In the genomic region with DNA sequence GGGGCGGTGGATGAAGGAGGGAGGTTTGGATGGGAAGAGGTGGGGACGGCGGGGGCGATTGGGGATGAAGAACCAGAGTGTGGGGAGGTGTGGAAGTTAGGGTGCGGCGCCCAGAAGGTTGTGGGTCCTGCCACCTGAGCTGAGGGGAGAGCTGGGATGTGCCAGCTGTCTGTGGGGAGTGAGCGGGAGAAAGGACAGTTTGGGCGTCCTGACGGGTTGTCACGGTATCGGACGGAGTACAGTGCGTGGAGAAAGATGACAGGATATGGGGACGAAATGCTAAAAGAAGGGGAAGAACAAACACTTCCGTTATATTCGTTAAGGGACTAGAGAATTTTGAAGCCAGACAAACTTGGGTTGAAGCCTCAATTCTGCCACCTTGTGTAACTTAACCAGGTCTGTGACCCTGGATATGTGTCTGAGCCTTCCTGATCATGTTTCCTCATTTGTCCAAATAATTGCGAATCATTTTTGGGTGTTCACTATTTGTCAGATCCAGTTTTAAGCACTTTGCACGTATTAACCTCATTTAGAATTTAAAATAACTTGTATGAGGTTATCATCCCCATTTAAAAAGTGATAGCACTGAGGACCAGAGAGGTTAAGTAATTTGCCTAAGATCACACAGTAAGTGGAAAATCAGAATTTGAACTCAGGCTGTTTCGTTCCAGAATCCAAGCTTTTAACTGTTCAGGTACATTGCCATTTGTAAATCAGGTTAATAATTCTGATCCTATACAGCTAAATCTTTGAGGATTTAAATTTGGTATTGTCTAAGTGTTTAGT, we compare ENCODE assay signal across 8 cellular contexts. TPM values are rescaled to one million over a fixed set of nuclear protein-coding genes. Genes with fewer than 3 reads are reported as not detected.
DNase-seq lines count a peak whose midpoint lies in the region; ATAC-seq and TF ChIP-seq lines count a peak whose summit lies in the region.

No MANE protein-coding gene starts in this region.

- no peaks in the 10 kb centered on the region; the same call in 1 of the 2 replicates for H3K9me3 ChIP-seq in AG04450 (ENCODE audit: control insufficient read depth, insufficient read depth, low read length)

- peaks cover 0 to 7% (median 5%) of the 10 kb centered on the region in 3 donors for H3K36me3 Mint-ChIP-seq in naive thymus-derived CD8-positive, alpha-beta T cell

- peaks cover 26 to 68% (median 54%) of the 10 kb centered on the region in 4 donors for H3K4me1 Mint-ChIP-seq in naive thymus-derived CD8-positive, alpha-beta T cell

- H3K27ac ChIP-seq in AG04450 (ENCODE audit: low read depth, low read length) = peak overlapping the region; percentile 83
- H3K27ac ChIP-seq in dorsolateral prefrontal cortex = peak overlapping the region in 58 of 59 donors; percentile 55 to 96 (median 91)

- no peaks in the 10 kb centered on the region for H3K27me3 Mint-ChIP-seq in naive thymus-derived CD8-positive, alpha-beta T cell

- H3K27me3 ChIP-seq in AG04450 (ENCODE audit: control insufficient read depth, insufficient read depth, low read length) (no peaks in the 10 kb centered on the region), dorsolateral prefrontal cortex (no peaks in the 10 kb centered on the region)

- H3K4me3 ChIP-seq in AG04450 (ENCODE audit: low read depth, low read length) (peak overlapping the region; percentile 91), dorsolateral prefrontal cortex (peak overlapping the region; percentile 51 to 94 (median 81))

- ATAC-seq in HG02981 (IDR thresholded peaks at IDR 0.05; ENCODE audit: unreplicated experiment) = peak; percentile 7
- peak; percentile 29 to 46 for ATAC-seq in naive thymus-derived CD8-positive, alpha-beta T cell

- TF ChIP-seq CTCF in AG04450 (IDR thresholded peaks at IDR 0.05; ENCODE audit: low read depth, low read length) = no peak
- peak; percentile 28 for TF ChIP-seq CTCF in GM12873 (IDR thresholded peaks at IDR 0.05; ENCODE audit: insufficient read depth, low read depth, low read length, missing control alignments)
- peak in 3 of 56 donors; percentile 5 to 13 (median 13) for TF ChIP-seq CTCF in dorsolateral prefrontal cortex (IDR thresholded peaks at IDR 0.05 in 54 of 56, conservative IDR thresholded peaks at IDR 0.05 in 2 of 56; ENCODE audit: low read depth in 1 of 56, partially characterized antibody in 56 of 56)

- peak overlapping the region; percentile 86 to 100 (median 96) for H3K27ac Mint-ChIP-seq in naive thymus-derived CD8-positive, alpha-beta T cell

- DNase-seq in AG04450 (ENCODE audit: low read depth, low spot score) = no peak
- peak; percentile 49 for DNase-seq in RPMI8226
- DNase-seq in dorsolateral prefrontal cortex = no peak
- peak in 4 of 10 donors; percentile 25 to 44 (median 38) for DNase-seq in naive thymus-derived CD8-positive, alpha-beta T cell
- no peak for DNase-seq in HPDE6-E6E7 (ENCODE audit: extremely low spot score)
- DNase-seq in GM19238 (ENCODE audit: insufficient read length, low spot score) = no peak

- POLR2A ChIA-PET in AG04450 (lab: Yijun Ruan, JAX) = no interaction called here
- POLR2A ChIA-PET in naive thymus-derived CD8-positive, alpha-beta T cell (lab: Charles Lee) = interaction anchor here (0.7 to 2.4 kb wide), 4 partner anchors 46 to 208 kb away, joined by 3 to 10 read pairs (median 3); a partner anchor contains a TSS

- peak overlapping the region; percentile 93 to 100 (median 99) for H3K4me3 Mint-ChIP-seq in naive thymus-derived CD8-positive, alpha-beta T cell

- CTCF ChIA-PET in AG04450 (lab: Charles Lee) = interaction anchor here (1.6 to 2.6 kb wide), 3 partner anchors 15 to 90 kb away, joined by 5 to 14 read pairs (median 5); no protein-coding TSS in a partner anchor

- intact Hi-C loops in dorsolateral prefrontal cortex (cut with DNase I) = loop anchor here (2.0 to 10.0 kb wide), 5 partner anchors 45 to 201 kb away; a partner anchor contains a TSS

- no peaks in the 10 kb centered on the region for H3K9me3 Mint-ChIP-seq in naive thymus-derived CD8-positive, alpha-beta T cell

RNA-seq across cellular contexts. Expression of a gene that starts 0.7 kb away (rescaled TPM):
- polyA plus RNA-seq in AG04450 (2011; rRNA removed) = 5.9 and 8.3 TPM in 2 replicates
- 5.4 and 9.1 TPM in 2 replicates for polyA minus RNA-seq in AG04450 (2011; rRNA and poly(A)+ RNA removed)
- 10 to 100 TPM; 12.3 to 35.3 (median 21.4) TPM for total RNA-seq in dorsolateral prefrontal cortex
- total RNA-seq in naive thymus-derived CD8-positive, alpha-beta T cell = 100 to 1,000 TPM; 112 to 115 TPM
- 10 to 100 TPM in 2 of 3 donors, 1 to 10 TPM in 1; 6.5 to 20.6 (median 11.3) TPM for polyA plus RNA-seq in naive thymus-derived CD8-positive, alpha-beta T cell

RNA-seq across cellular contexts. Expression of a gene that starts 25.4 kb away (rescaled TPM):
- 2.0 and 2.2 TPM in 2 replicates for polyA plus RNA-seq in AG04450 (2011; rRNA removed)
- 1.5 and 2.8 TPM in 2 replicates for polyA minus RNA-seq in AG04450 (2011; rRNA and poly(A)+ RNA removed)
- total RNA-seq in dorsolateral prefrontal cortex = 10 to 100 TPM in 14 of 120 experiments, 1 to 10 TPM in 106; 2.4 to 14.5 (median 7.3) TPM
- total RNA-seq in naive thymus-derived CD8-positive, alpha-beta T cell = 1 to 10 TPM; 1.0 to 1.1 TPM
- polyA plus RNA-seq in naive thymus-derived CD8-positive, alpha-beta T cell = under 1 TPM in 2 of 3 donors, not detected in 1; 0.32 to 0.71 TPM
